6 cellular contexts compared by ENCODE assay signal in the genomic region with DNA sequence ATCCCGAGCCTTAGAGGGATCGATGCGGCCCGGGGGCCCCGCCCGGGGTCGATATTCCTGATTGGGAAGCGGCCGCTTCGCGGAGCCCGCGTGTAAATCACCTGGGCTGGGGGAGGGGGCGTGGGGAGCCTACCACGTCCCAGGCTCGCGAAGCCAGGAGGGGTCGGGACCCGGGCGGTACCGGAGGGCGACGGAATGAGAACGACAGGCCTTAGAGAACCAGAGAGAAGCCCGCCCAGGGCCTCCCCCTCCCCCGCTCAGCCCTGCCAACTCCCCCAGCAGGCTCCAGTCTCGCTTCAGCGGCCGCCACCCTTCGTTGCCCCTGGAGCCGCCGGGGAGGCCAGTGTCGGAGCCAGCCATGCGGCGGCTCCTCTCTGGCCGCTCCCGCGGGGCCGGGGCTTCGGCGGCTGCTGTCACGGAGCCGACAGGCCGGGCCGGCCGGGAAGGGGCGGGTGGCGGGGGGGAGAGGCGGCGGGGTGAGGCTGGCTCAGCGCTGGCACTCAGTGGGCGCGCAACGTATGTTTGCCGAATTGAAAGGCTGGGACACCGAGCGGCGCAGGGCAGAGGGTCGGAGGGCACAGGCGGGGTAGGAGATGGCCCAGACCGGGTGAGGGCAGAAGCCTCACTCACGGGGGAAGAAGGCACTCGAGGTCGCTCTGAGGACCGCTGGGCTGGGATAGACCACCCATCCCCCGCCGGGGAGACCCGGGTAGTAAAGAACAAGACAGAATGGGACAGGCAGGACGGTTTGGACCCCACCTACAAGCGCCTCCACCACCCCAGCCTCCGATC. TPM values are rescaled to one million over a fixed set of nuclear protein-coding genes. Genes with fewer than 3 reads are reported as not detected.
DNase-seq lines count a peak whose midpoint lies in the region; ATAC-seq and TF ChIP-seq lines count a peak whose summit lies in the region.

No MANE protein-coding gene starts in this region.

- H3K27me3 ChIP-seq in testis: no peaks in the 10 kb centered on the region

- peak; percentile 69 for DNase-seq in DMS79 treated with DMSO at 0.1 percent for 48 hours (lab: John Stamatoyannopoulos, UW)
- peak; percentile 53 to 82 for DNase-seq in NCI-H446 (lab: John Stamatoyannopoulos, UW)
- peak; percentile 77 for DNase-seq in germinal center (ENCODE audit: low spot score)
- peak; percentile 30 for DNase-seq in testis
- DNase-seq in DMS114 treated with DMSO at 0.1 percent for 48 hours (lab: John Stamatoyannopoulos, UW; ENCODE audit: unreplicated experiment): no peak

- no peak overlapping the region for H3K27ac ChIP-seq in testis

- 2 to 13% methylated on average over 9 to 49 of the region's 71 CpGs for WGBS in testis, 2 donors

- no peak for TF ChIP-seq CTCF in testis (IDR thresholded peaks at IDR 0.05)

- H3K9me3 ChIP-seq in testis: no peaks in the 10 kb centered on the region

- no peaks in the 10 kb centered on the region for H3K36me3 ChIP-seq in testis (ENCODE audit: low read depth, missing control alignments)

- intact Hi-C loops in testis (cut with DNase I; ENCODE audit: low total_unique reads): loop anchor here (10.0 kb wide), 1 partner anchor 170 kb away; no protein-coding TSS in a partner anchor

- peaks cover 48% of the 10 kb centered on the region for H3K4me1 ChIP-seq in testis

- H3K4me3 ChIP-seq in testis: peak overlapping the region; percentile 18 to 49

- ATAC-seq in HG02642 (IDR thresholded peaks at IDR 0.05; ENCODE audit: poor library complexity, unreplicated experiment): no peak

- TF ChIP-seq POLR2A in testis (IDR thresholded peaks at IDR 0.05): no peak

RNA-seq across cellular contexts. Expression of a gene that starts 1.4 kb away (rescaled TPM):
- 1 to 10 TPM in 1 of 2 donors, under 1 TPM in 1; 0.87 to 1.1 TPM for total RNA-seq in testis
- polyA plus RNA-seq in testis (ENCODE audit: insufficient read depth, low read depth, low replicate concordance): 3.5 TPM

RNA-seq across cellular contexts. Expression of a gene that starts 8.3 kb away (rescaled TPM):
- total RNA-seq in testis: 1 to 10 TPM; 3.3 to 5.5 TPM
- 2.9 TPM for polyA plus RNA-seq in testis (ENCODE audit: insufficient read depth, low read depth, low replicate concordance)

RNA-seq across cellular contexts. Expression of a gene that starts 22.0 kb away (rescaled TPM):
- 10 to 100 TPM; 47.1 to 65.0 TPM for total RNA-seq in testis
- 67.5 TPM for polyA plus RNA-seq in testis (ENCODE audit: insufficient read depth, low read depth, low replicate concordance)

RNA-seq across cellular contexts. Expression of a gene that starts 22.2 kb away (rescaled TPM):
- 10 to 100 TPM; 22.8 to 36.1 TPM for total RNA-seq in testis
- 61.7 TPM for polyA plus RNA-seq in testis (ENCODE audit: insufficient read depth, low read depth, low replicate concordance)

RNA-seq across cellular contexts. Expression of a gene that starts 50.3 kb away (rescaled TPM):
- total RNA-seq in testis: 10 to 100 TPM; 36.5 to 50.0 TPM
- polyA plus RNA-seq in testis (ENCODE audit: insufficient read depth, low read depth, low replicate concordance): 112 TPM
